ENCODE assay signal across 8 cellular contexts in the genomic region with DNA sequence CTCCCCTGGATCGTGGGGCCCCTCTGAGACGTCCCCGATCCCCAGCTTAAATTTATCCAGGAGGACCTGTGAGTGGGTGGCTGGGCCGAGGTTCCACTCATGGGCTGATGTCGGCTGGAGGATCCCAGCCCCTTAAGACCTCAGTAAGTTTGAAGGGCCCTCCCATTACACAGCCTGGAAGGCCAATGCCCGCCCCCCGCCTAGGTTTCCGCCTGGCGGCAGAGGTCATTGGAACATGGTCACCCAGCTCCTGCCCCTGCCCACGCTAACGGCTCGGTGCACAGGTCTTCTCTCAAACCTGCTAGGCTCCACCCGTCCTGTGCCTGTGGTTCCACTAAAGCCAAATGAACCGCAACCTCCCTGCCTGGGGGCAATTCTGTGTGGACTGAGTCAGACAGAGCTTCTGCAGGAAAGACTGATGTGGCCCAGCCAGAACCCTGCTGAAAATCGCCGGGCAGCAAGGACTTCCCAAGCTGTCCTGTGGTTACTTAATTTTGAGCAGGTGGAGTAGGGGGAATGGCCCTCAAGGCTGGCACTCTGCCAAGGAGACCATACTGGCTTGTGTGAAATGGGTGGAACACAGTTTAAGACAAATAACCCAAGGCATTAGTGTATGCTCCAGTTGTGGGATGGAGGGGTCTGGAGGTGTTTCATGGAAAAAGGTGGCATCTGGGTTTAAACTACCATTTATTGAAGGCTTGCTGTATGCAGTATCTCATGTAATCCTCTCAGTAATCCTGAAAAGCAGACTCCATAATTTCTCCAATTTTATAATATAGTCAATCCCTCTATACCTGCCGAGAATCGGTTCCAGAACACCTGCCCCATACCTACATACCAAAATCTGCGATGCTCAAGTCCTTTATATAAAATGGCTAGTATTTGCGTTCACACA. TPM values are rescaled to one million over a fixed set of nuclear protein-coding genes. Genes with fewer than 3 reads are reported as not detected.
A peak's percentile ranks its signal among the peaks of the same experiment; 100 is the strongest.
DNase-seq lines count a peak whose midpoint lies in the region; ATAC-seq and TF ChIP-seq lines count a peak whose summit lies in the region.

No MANE protein-coding gene starts in this region.

- CTCF ChIA-PET in T-cell (lab: Charles Lee) = interaction anchor here in 1 of 2 donors (0.6 kb wide), 1 partner anchor 122 kb away, joined by 5 read pairs; no protein-coding TSS in a partner anchor

- POLR2A ChIA-PET in T-cell (lab: Charles Lee) = no interaction called here

- H3K27me3 Mint-ChIP-seq in T-cell (no peaks in the 10 kb centered on the region), brain (peaks cover 18% of the 10 kb centered on the region), immature natural killer cell (ENCODE audit: low read depth in 3 of 3) (peaks cover 9 to 15% (median 14%) of the 10 kb centered on the region in 3 donors)

- ATAC-seq in GM21515 (IDR thresholded peaks at IDR 0.05; ENCODE audit: unreplicated experiment) (peak; percentile 11), T-cell (replicated peaks in 1 of 4) (peak in 2 of 4 experiments; percentile 1 to 3), HG02759 (IDR thresholded peaks at IDR 0.05; ENCODE audit: unreplicated experiment) (no peak)

- H3K9me3 Mint-ChIP-seq in T-cell = no peaks in the 10 kb centered on the region
- peaks cover 0 to 3% (median 0%) of the 10 kb centered on the region in 5 experiments for H3K9me3 Mint-ChIP-seq in brain
- H3K9me3 Mint-ChIP-seq in immature natural killer cell = no peaks in the 10 kb centered on the region

- TF ChIP-seq CTCF in brain (conservative IDR thresholded peaks at IDR 0.05) = no peak

- H3K4me3 Mint-ChIP-seq in T-cell (peak overlapping the region; percentile 78 to 87 (median 82)), brain (peak overlapping the region; percentile 85 to 92 (median 87)), immature natural killer cell (peak overlapping the region; percentile 87 to 93 (median 91))

- DNase-seq in CD1c-positive myeloid dendritic cell (ENCODE audit: extremely low spot score) = peak; percentile 65
- DNase-seq in LHCN-M2 (ENCODE audit: low read depth) = peak; percentile 93
- DNase-seq in T-cell = peak in 17 of 34 experiments; percentile 2 to 30 (median 7)
- DNase-seq in immature natural killer cell = peak; percentile 64 to 68 (median 65)
- DNase-seq in stimulated activated CD4-positive, alpha-beta T cell treated with anti-CD3 and anti-CD28 coated beads, Interleukin-1b, Interleukin-23, amount 100 ng/mL, for 48 hours = peak; percentile 45

- H3K4me1 Mint-ChIP-seq in T-cell (peaks cover 16 to 17% (median 17%) of the 10 kb centered on the region in 3 donors), brain (peaks cover 27% of the 10 kb centered on the region), immature natural killer cell (peaks cover 13 to 21% of the 10 kb centered on the region in 2 donors)

- peaks cover 4% of the 10 kb centered on the region for H3K36me3 Mint-ChIP-seq in T-cell
- peaks cover 7% of the 10 kb centered on the region for H3K36me3 Mint-ChIP-seq in brain
- H3K36me3 Mint-ChIP-seq in immature natural killer cell = no peaks in the 10 kb centered on the region

- H3K27ac Mint-ChIP-seq in T-cell (peak overlapping the region; percentile 52), brain (peak overlapping the region in 2 of 5 experiments; percentile 76 to 81), immature natural killer cell (peak overlapping the region; percentile 62 to 89 (median 82))

RNA-seq across cellular contexts. Expression of a gene that starts 0.9 kb away (rescaled TPM):
- total RNA-seq in LHCN-M2 (2014; rRNA removed) (12.1 and 15.6 TPM in 2 replicates), T-cell (1 to 10 TPM; 4.2 to 7.4 (median 6.3) TPM)
- 5.8 TPM for polyA plus RNA-seq in LHCN-M2 (2012)
- polyA plus RNA-seq in brain (ENCODE audit: insufficient read depth, low read depth, low replicate concordance) (4.4 TPM), immature natural killer cell (under 1 TPM; 0.07 to 0.31 (median 0.09) TPM)
